Comparison of ENCODE assay signal across 1 cellular context in genomic region chr9:137190315-137190853, GRCh38.
TF ChIP-seq lines count a peak whose summit lies in the region.

No MANE protein-coding gene starts in this region.

TF ChIP-seq in SK-N-SH treated with all-trans-retinoic acid at 6 μM for 48 hours, 23 proteins besides CTCF, POLR2A, EP300 and RAD21 (continued from another document):
- TF ChIP-seq TSHZ2 (CRISPR knock-in tag; IDR thresholded peaks at IDR 0.05) (no peak), GLIS3 (CRISPR knock-in tag; IDR thresholded peaks at IDR 0.05) (no peak), PPARA (CRISPR knock-in tag; IDR thresholded peaks at IDR 0.05; ENCODE audit: borderline replicate concordance) (no peak), ESRRG (CRISPR knock-in tag; IDR thresholded peaks at IDR 0.05) (no peak), RARB (CRISPR knock-in tag; IDR thresholded peaks at IDR 0.05) (no peak), ZC3H10 (CRISPR knock-in tag; IDR thresholded peaks at IDR 0.05) (no peak), ZFP3 (CRISPR knock-in tag; IDR thresholded peaks at IDR 0.05) (no peak)
